Comparison of ENCODE assay signal across 8 cellular contexts in genomic region chr5:139310715-139311186, GRCh38. TPM values are rescaled to one million over a fixed set of nuclear protein-coding genes. Genes with fewer than 3 reads are reported as not detected.
DNase-seq lines count a peak whose midpoint lies in the region; ATAC-seq, FAIRE-seq and TF ChIP-seq lines count a peak whose summit lies in the region.
"Not testable (repeated sequence)": the region's sequence is repeated elsewhere in the genome, so short reads cannot be mapped to it uniquely, and the experiment has no call there.

No MANE protein-coding gene starts in this region.

- DNase-seq in ACHN (peak; percentile 19), RCC 7860 (ENCODE audit: low spot score) (peak; percentile 57), epithelial cell of esophagus (ENCODE audit: low read depth) (peak; percentile 72), mesendoderm (peak; percentile 44)
- DNase-seq in H54 (ENCODE audit: insufficient read length, low spot score); activated CD4-positive, alpha-beta memory T cell treated with anti-CD3 and anti-CD28 coated beads, Interleukin-2, amount 10 ng/mL, durations not matched to agents 7 days and 5 days; activated naive CD8-positive, alpha-beta T cell treated with anti-CD3 and anti-CD28 coated beads for 36 hours; psoas muscle: not testable (repeated sequence)

- in situ Hi-C loops in ACHN (cut with HindIII; ENCODE audit: low pct_ligation_motif_present, low pct_unique_long_range_greater_than_20kb, low sequenced_read_pairs), result not testable (repeated sequence)

- not testable (repeated sequence) for H4K5ac ChIP-seq in mesendoderm (ENCODE audit: low read length)

- not testable (repeated sequence) for H3K18ac ChIP-seq in mesendoderm (ENCODE audit: low read length)

- H3K4me3 Mint-ChIP-seq in activated CD4-positive, alpha-beta memory T cell treated with anti-CD3 and anti-CD28 coated beads, Interleukin-2, amount 10 ng/mL, durations not matched to agents 7 days and 5 days; activated naive CD8-positive, alpha-beta T cell treated with anti-CD3 and anti-CD28 coated beads for 36 hours: not testable (repeated sequence)

- H3K4ac ChIP-seq in mesendoderm (ENCODE audit: low read depth, low read length), result not testable (repeated sequence)

- not testable (repeated sequence) for H2BK15ac ChIP-seq in mesendoderm (replicated peaks; ENCODE audit: low read depth)

- intact Hi-C loops in psoas muscle (cut with DNase I), result not testable (repeated sequence)

- H2BK120ac ChIP-seq in mesendoderm (ENCODE audit: low read depth, low read length), result not testable (repeated sequence)

- ATAC-seq in psoas muscle, result peak; percentile 50 to 76 (median 68)

- POLR2A ChIA-PET in activated CD4-positive, alpha-beta memory T cell treated with anti-CD3 and anti-CD28 coated beads, Interleukin-2, amount 10 ng/mL, durations not matched to agents 7 days and 5 days (lab: Charles Lee), result interaction anchor here (2.5 to 13.1 kb wide), 2 partner anchors 14 to 31 kb away, joined by 8 to 165 read pairs; partner anchors contain the start of genes MATR3 and PAIP2

- not testable (repeated sequence) for H3K9me3 ChIP-seq in psoas muscle

- H3K4me2 ChIP-seq in mesendoderm (ENCODE audit: low read length), result not testable (repeated sequence)

- not testable (repeated sequence) for H2AK5ac ChIP-seq in mesendoderm (ENCODE audit: low read length)

- H3K27me3 ChIP-seq in mesendoderm (ENCODE audit: insufficient read depth, low read length, poor library complexity); psoas muscle (ENCODE audit: insufficient read depth in 3 of 3, low read length in 2 of 3): not testable (repeated sequence)

- H3K27me3 Mint-ChIP-seq in activated CD4-positive, alpha-beta memory T cell treated with anti-CD3 and anti-CD28 coated beads, Interleukin-2, amount 10 ng/mL, durations not matched to agents 7 days and 5 days; activated naive CD8-positive, alpha-beta T cell treated with anti-CD3 and anti-CD28 coated beads for 36 hours: not testable (repeated sequence)

- not testable (repeated sequence) for H4K8ac ChIP-seq in mesendoderm (ENCODE audit: low read depth, low read length)

- peaks cover 37% of the 10 kb centered on the region for H3K36me3 Mint-ChIP-seq in activated CD4-positive, alpha-beta memory T cell treated with anti-CD3 and anti-CD28 coated beads, Interleukin-2, amount 10 ng/mL, durations not matched to agents 7 days and 5 days (ENCODE audit: low read depth)
- peaks cover 37% of the 10 kb centered on the region for H3K36me3 Mint-ChIP-seq in activated naive CD8-positive, alpha-beta T cell treated with anti-CD3 and anti-CD28 coated beads for 36 hours

- CTCF ChIA-PET in activated CD4-positive, alpha-beta memory T cell treated with anti-CD3 and anti-CD28 coated beads, Interleukin-2, amount 10 ng/mL, durations not matched to agents 7 days and 5 days (lab: Charles Lee), result interaction anchor here (0.7 to 1.4 kb wide), 3 partner anchors 9 to 686 kb away, joined by 3 to 4 read pairs (median 4); no protein-coding TSS in a partner anchor

- not testable (repeated sequence) for TF ChIP-seq CTCF in epithelial cell of esophagus (IDR thresholded peaks at IDR 0.05; ENCODE audit: insufficient read depth, low read depth, low read length, missing control alignments); psoas muscle (IDR thresholded peaks at IDR 0.05)

- not testable (repeated sequence) for TF ChIP-seq POLR2A in H54 (IDR thresholded peaks at IDR 0.05; ENCODE audit: low read depth, low read length)

- H3K23ac ChIP-seq in mesendoderm (ENCODE audit: low read length), result not testable (repeated sequence)

- not testable (repeated sequence) for H3K79me1 ChIP-seq in mesendoderm (ENCODE audit: low read length)

- peaks cover 75% of the 10 kb centered on the region for H3K4me1 Mint-ChIP-seq in activated CD4-positive, alpha-beta memory T cell treated with anti-CD3 and anti-CD28 coated beads, Interleukin-2, amount 10 ng/mL, durations not matched to agents 7 days and 5 days
- peaks cover 68% of the 10 kb centered on the region for H3K4me1 Mint-ChIP-seq in activated naive CD8-positive, alpha-beta T cell treated with anti-CD3 and anti-CD28 coated beads for 36 hours

- not testable (repeated sequence) for H2BK5ac ChIP-seq in mesendoderm (ENCODE audit: low read length)

- H3K27ac Mint-ChIP-seq in activated CD4-positive, alpha-beta memory T cell treated with anti-CD3 and anti-CD28 coated beads, Interleukin-2, amount 10 ng/mL, durations not matched to agents 7 days and 5 days, result peak overlapping the region; percentile 42
- H3K27ac Mint-ChIP-seq in activated naive CD8-positive, alpha-beta T cell treated with anti-CD3 and anti-CD28 coated beads for 36 hours, result peak overlapping the region; percentile 76

- FAIRE-seq in H54 (lab: Jason Lieb, UNC) (peak; percentile 69), RCC 7860 (lab: Jason Lieb, UNC) (peak; percentile 50)

- WGBS in mesendoderm (ENCODE audit: extremely low coverage, insufficient coverage, low lambda C conversion rate), result no CpG with 5 or more reads among the region's 9 CpGs
- 64 to 79% (median 66%) methylated on average over 9 of the region's 9 CpGs for WGBS in psoas muscle, 3 donors

- not testable (repeated sequence) for H3K36me3 ChIP-seq in mesendoderm (ENCODE audit: control insufficient read depth, insufficient read depth, low read length)
- H3K36me3 ChIP-seq in psoas muscle (ENCODE audit: insufficient read depth in 1 of 2, low read depth in 1 of 2), result peaks cover 0 to 19% of the 10 kb centered on the region in 2 donors

- H3K9me3 Mint-ChIP-seq in activated CD4-positive, alpha-beta memory T cell treated with anti-CD3 and anti-CD28 coated beads, Interleukin-2, amount 10 ng/mL, durations not matched to agents 7 days and 5 days; activated naive CD8-positive, alpha-beta T cell treated with anti-CD3 and anti-CD28 coated beads for 36 hours: not testable (repeated sequence)

- peaks cover 79% of the 10 kb centered on the region for H3K79me2 ChIP-seq in mesendoderm (ENCODE audit: control insufficient read depth, insufficient read depth, low read length)

- H3K56ac ChIP-seq in mesendoderm (ENCODE audit: low read length), result not testable (repeated sequence)

- not testable (repeated sequence) for H3K27ac ChIP-seq in mesendoderm (ENCODE audit: low read depth, low read length)
- H3K27ac ChIP-seq in psoas muscle, result peak overlapping the region; percentile 54

- not testable (repeated sequence) for H3K4me3 ChIP-seq in epithelial cell of esophagus (ENCODE audit: low read length); mesendoderm (ENCODE audit: low read length); psoas muscle

- H3K4me1 ChIP-seq in mesendoderm (ENCODE audit: control insufficient read depth, low read depth, low read length), result not testable (repeated sequence)
- peaks cover 96% of the 10 kb centered on the region for H3K4me1 ChIP-seq in psoas muscle

- not testable (repeated sequence) for H3K9ac ChIP-seq in mesendoderm (ENCODE audit: low read length)

RNA-seq across cellular contexts. Expression of gene MATR3, which starts 17.2 kb away (rescaled TPM):
- total RNA-seq in activated CD4-positive, alpha-beta memory T cell treated with anti-CD3 and anti-CD28 coated beads, Interleukin-2, amount 10 ng/mL, durations not matched to agents 7 days and 5 days, result 100 to 1,000 TPM; 168 to 193 TPM
- 100 to 1,000 TPM; 182 to 208 TPM for total RNA-seq in activated naive CD8-positive, alpha-beta T cell treated with anti-CD3 and anti-CD28 coated beads for 36 hours
- polyA plus RNA-seq in mesendoderm (2013, experiment 1 of 2), result 275 TPM
- polyA plus RNA-seq in mesendoderm (2013, experiment 2 of 2), result 261 TPM
- total RNA-seq in psoas muscle, result 100 to 1,000 TPM in 3 of 4 donors, 10 to 100 TPM in 1; 96.5 to 153 (median 134) TPM
- 100 to 1,000 TPM in 1 of 3 donors, 10 to 100 TPM in 2; 92.4 to 110 (median 97.1) TPM for polyA plus RNA-seq in psoas muscle

RNA-seq across cellular contexts. Expression of gene PAIP2, which starts 30.9 kb away (rescaled TPM):
- total RNA-seq in activated CD4-positive, alpha-beta memory T cell treated with anti-CD3 and anti-CD28 coated beads, Interleukin-2, amount 10 ng/mL, durations not matched to agents 7 days and 5 days, result 100 to 1,000 TPM; 127 to 130 TPM
- 10 to 100 TPM; 91.7 to 94.0 TPM for total RNA-seq in activated naive CD8-positive, alpha-beta T cell treated with anti-CD3 and anti-CD28 coated beads for 36 hours
- 189 TPM for polyA plus RNA-seq in mesendoderm (2013, experiment 1 of 2)
- polyA plus RNA-seq in mesendoderm (2013, experiment 2 of 2), result 179 TPM
- 100 to 1,000 TPM; 111 to 144 (median 116) TPM for total RNA-seq in psoas muscle
- polyA plus RNA-seq in psoas muscle, result 100 to 1,000 TPM; 113 to 252 (median 143) TPM
